12 cellular contexts compared by ENCODE assay signal in genomic region chr11:128448487-128448886, GRCh38.
DNase-seq lines count a peak whose midpoint lies in the region; ATAC-seq and TF ChIP-seq lines count a peak whose summit lies in the region.
"Had no signal": no experiment of that assay in that cellular context is flagged by ENCODE, and none has a peak within 500 bp of the region (broad histone marks: within the 10 kb centered on the region; RNA-seq: fewer than 3 reads in every experiment).

No MANE protein-coding gene starts in this region.

- no peak for ATAC-seq in GM21515 (IDR thresholded peaks at IDR 0.05; ENCODE audit: unreplicated experiment)
- ATAC-seq in GM21576 (IDR thresholded peaks at IDR 0.05; ENCODE audit: unreplicated experiment): no peak
- no peak for ATAC-seq in HG03095 (IDR thresholded peaks at IDR 0.05; ENCODE audit: unreplicated experiment)

- peak overlapping the region; percentile 66 for H3K27ac Mint-ChIP-seq in HFFc6
- H3K27ac Mint-ChIP-seq in activated naive CD8-positive, alpha-beta T cell treated with anti-CD3 and anti-CD28 coated beads for 36 hours: peak overlapping the region; percentile 83

- H3K36me3 Mint-ChIP-seq in HFFc6 (ENCODE audit: low read depth): peaks cover 15% of the 10 kb centered on the region; the same call in 1 of the 2 replicates
- H3K36me3 Mint-ChIP-seq in activated naive CD8-positive, alpha-beta T cell treated with anti-CD3 and anti-CD28 coated beads for 36 hours: peaks cover 38% of the 10 kb centered on the region

- TF ChIP-seq CTCF in HFFc6 (IDR thresholded peaks at IDR 0.05): no peak; the same call in 1 of the 2 replicates

- peaks cover 4% of the 10 kb centered on the region for H3K27me3 Mint-ChIP-seq in HFFc6 (ENCODE audit: insufficient read depth)
- H3K27me3 Mint-ChIP-seq in activated naive CD8-positive, alpha-beta T cell treated with anti-CD3 and anti-CD28 coated beads for 36 hours: no peaks in the 10 kb centered on the region
- H3K27me3 Mint-ChIP-seq: central memory CD8-positive, alpha-beta T cell had no signal

- H3K9me3 Mint-ChIP-seq in HFFc6: no peaks in the 10 kb centered on the region
- H3K9me3 Mint-ChIP-seq in activated naive CD8-positive, alpha-beta T cell treated with anti-CD3 and anti-CD28 coated beads for 36 hours: peaks cover 19% of the 10 kb centered on the region
- H3K9me3 Mint-ChIP-seq: central memory CD8-positive, alpha-beta T cell had no signal

- H3K4me1 Mint-ChIP-seq in HFFc6 (ENCODE audit: low read depth): peaks cover 32% of the 10 kb centered on the region
- H3K4me1 Mint-ChIP-seq in activated naive CD8-positive, alpha-beta T cell treated with anti-CD3 and anti-CD28 coated beads for 36 hours: peaks cover 58% of the 10 kb centered on the region

- H3K4me3 Mint-ChIP-seq in HFFc6: no peak overlapping the region
- H3K4me3 Mint-ChIP-seq in activated naive CD8-positive, alpha-beta T cell treated with anti-CD3 and anti-CD28 coated beads for 36 hours: no peak overlapping the region
- H3K4me3 Mint-ChIP-seq: central memory CD8-positive, alpha-beta T cell had no signal

- peak; percentile 79 for DNase-seq in A172 (ENCODE audit: low spot score)
- peak; percentile 64 for DNase-seq in HFFc6
- no peak for DNase-seq in activated naive CD8-positive, alpha-beta T cell treated with anti-CD3 and anti-CD28 coated beads for 36 hours
- DNase-seq in kidney tubule cell (ENCODE audit: low spot score): peak; percentile 99
- DNase-seq in NCI-H1092 (lab: John Stamatoyannopoulos, UW): no peak
- DNase-seq: activated CD4-positive, CD25-positive, alpha-beta regulatory T cell; NCI-H345; stimulated activated CD4-positive, alpha-beta T cell treated with anti-CD3 and anti-CD28 coated beads, Interleukin-4, amount 100 ng/mL, for 4 hours had no signal

Comparison
In these comparisons a context has a peak if more than half of its experiments do, and no peak if none do; other contexts are left out.
1. DNase-seq: peak in A172 (single experiment), HFFc6 (single experiment) and kidney tubule cell (single experiment); none in activated naive CD8-positive, alpha-beta T cell treated with anti-CD3 and anti-CD28 coated beads for 36 hours (single experiment) and NCI-H1092 (single experiment).